ENCODE assay signal across 18 cellular contexts in genomic region chr7:3238525-3239210, GRCh38.
DNase-seq lines count a peak whose midpoint lies in the region; ATAC-seq, FAIRE-seq and TF ChIP-seq lines count a peak whose summit lies in the region.
"Had no signal": no experiment of that assay in that cellular context is flagged by ENCODE, and none has a peak within 500 bp of the region (broad histone marks: within the 10 kb centered on the region; RNA-seq: fewer than 3 reads in every experiment).

No MANE protein-coding gene starts in this region.

- H3K27ac ChIP-seq in VCaP: peak overlapping the region; percentile 20; the same call in 1 of the 2 replicates
- H3K27ac ChIP-seq: KMS-11, PC-9 had no signal

- no peak overlapping the region for H3K4me3 Mint-ChIP-seq in activated CD4-positive, alpha-beta T cell treated with anti-CD3 and anti-CD28 coated beads for 36 hours
- H3K4me3 Mint-ChIP-seq: B cell; CD4-positive, alpha-beta T cell had no signal

- H3K27ac Mint-ChIP-seq in activated CD4-positive, alpha-beta T cell treated with anti-CD3 and anti-CD28 coated beads for 36 hours: no peak overlapping the region
- H3K27ac Mint-ChIP-seq: B cell; CD4-positive, alpha-beta T cell had no signal

- no peaks in the 10 kb centered on the region for H3K36me3 ChIP-seq in kidney epithelial cell (ENCODE audit: control insufficient read depth, insufficient read depth, low read length)

- no peak for ATAC-seq in activated CD4-positive, alpha-beta T cell treated with anti-CD3 and anti-CD28 coated beads for 36 hours

- no peak overlapping the region for H3K4me3 ChIP-seq in kidney epithelial cell (ENCODE audit: low read depth, low read length)
- H3K4me3 ChIP-seq: PC-9 had no signal

- H3K9me3 Mint-ChIP-seq in activated CD4-positive, alpha-beta T cell treated with anti-CD3 and anti-CD28 coated beads for 36 hours (ENCODE audit: low read depth): peaks cover 15% of the 10 kb centered on the region

- POLR2A ChIA-PET in activated CD4-positive, alpha-beta T cell treated with anti-CD3 and anti-CD28 coated beads for 36 hours (lab: Charles Lee): no interaction called here

- no peaks in the 10 kb centered on the region for H3K27me3 ChIP-seq in kidney epithelial cell (ENCODE audit: control insufficient read depth, insufficient read depth, low read length)

- peaks cover 6% of the 10 kb centered on the region for H3K27me3 Mint-ChIP-seq in activated CD4-positive, alpha-beta T cell treated with anti-CD3 and anti-CD28 coated beads for 36 hours

- peak; percentile 11 for DNase-seq in LHCN-M2 (ENCODE audit: low read depth)
- peak; percentile 55 for DNase-seq in kidney epithelial cell (ENCODE audit: low read depth)
- DNase-seq in urothelium cell line (ENCODE audit: low spot score): no peak
- no peak for DNase-seq in activated CD4-positive, alpha-beta T cell treated with anti-CD3 and anti-CD28 coated beads for 36 hours
- no peak for DNase-seq in KG1 (lab: John Stamatoyannopoulos, UW)
- no peak for DNase-seq in HCEC 1CT
- DNase-seq: CD4-positive, alpha-beta T cell; MM.1S; NCI-H1105 treated with DMSO at 0.1 percent for 48 hours; NCI-H187; NCI-H446; PC-9; SIG-M5 had no signal

- CTCF ChIA-PET in activated CD4-positive, alpha-beta T cell treated with anti-CD3 and anti-CD28 coated beads for 36 hours (lab: Charles Lee): no interaction called here

- TF ChIP-seq CTCF in VCaP (conservative IDR thresholded peaks at IDR 0.05) (no peak), kidney epithelial cell (IDR thresholded peaks at IDR 0.05; ENCODE audit: insufficient read depth, low read length, poor library complexity, severe bottlenecking) (no peak)

- peaks cover 4% of the 10 kb centered on the region for H3K36me3 Mint-ChIP-seq in activated CD4-positive, alpha-beta T cell treated with anti-CD3 and anti-CD28 coated beads for 36 hours (ENCODE audit: low read depth)

- H3K4me1 Mint-ChIP-seq in activated CD4-positive, alpha-beta T cell treated with anti-CD3 and anti-CD28 coated beads for 36 hours: no peaks in the 10 kb centered on the region
- H3K4me1 Mint-ChIP-seq: B cell had no signal

- intact Hi-C loops in activated CD4-positive, alpha-beta T cell treated with anti-CD3 and anti-CD28 coated beads for 36 hours (cut with DNase I, micrococcal nuclease): no loop called here

- FAIRE-seq in urothelium cell line (lab: Jason Lieb, UNC): peak; percentile 85
- FAIRE-seq: G401.6, GM12891 had no signal

Comparison
In these comparisons a context has a peak if more than half of its experiments do, and no peak if none do; other contexts are left out.
1. DNase-seq: peak in LHCN-M2 (single experiment) and kidney epithelial cell (single experiment); none in urothelium cell line (single experiment), activated CD4-positive, alpha-beta T cell treated with anti-CD3 and anti-CD28 coated beads for 36 hours (single experiment), KG1 (single experiment) and HCEC 1CT (single experiment).